ENCODE assay signal across 2 cellular contexts in genomic region chr7:66740302-66740979, GRCh38.
TF ChIP-seq lines count a peak whose summit lies in the region.

RABGEF1 (plus strand) TSS chr7:66740733; CDS start chr7:66771900, 31,167 bp downstream.

TF ChIP-seq in IMR-90, 13 proteins besides CTCF, POLR2A, EP300 and RAD21:
- TF ChIP-seq BHLHE40 (IDR thresholded peaks at IDR 0.05; ENCODE audit: low read depth, low read length) = 0 out of 2 replicates have a peak, but pooled peaks have one; percentile 32
- TF ChIP-seq MAZ (IDR thresholded peaks at IDR 0.05; ENCODE audit: borderline replicate concordance, low read depth, low read length) = peak; percentile 87; the same call in 1 of the 2 replicates
- no peak for TF ChIP-seq RFX5 (IDR thresholded peaks at IDR 0.05; ENCODE audit: low read depth, low read length)
- no peak for TF ChIP-seq RCOR1 (IDR thresholded peaks at IDR 0.05; ENCODE audit: insufficient replicate concordance, low read length)
- TF ChIP-seq CHD1 (IDR thresholded peaks at IDR 0.05; ENCODE audit: low read depth, low read length) = no peak; the same call in 1 of the 2 replicates
- 0 out of 2 replicates have a peak, but pooled peaks have one; percentile 2 for TF ChIP-seq USF2 (IDR thresholded peaks at IDR 0.05; ENCODE audit: low read depth, low read length)
TF ChIP-seq in IMR-90: peak in this region for 3.

TF ChIP-seq in endothelial cell of umbilical vein, 7 proteins besides CTCF, POLR2A, EP300 and RAD21:
- no peak for TF ChIP-seq JUN (IDR thresholded peaks at IDR 0.05; ENCODE audit: borderline replicate concordance, insufficient read depth, insufficient read length, low read depth)
- TF ChIP-seq MYC (IDR thresholded peaks at IDR 0.05; ENCODE audit: low read depth, low read length) = no peak
- no peak for TF ChIP-seq MAX (IDR thresholded peaks at IDR 0.05; ENCODE audit: insufficient read depth, insufficient read length)
- no peak for TF ChIP-seq GATA2 (IDR thresholded peaks at IDR 0.05; ENCODE audit: insufficient read depth, insufficient read length, low read depth, low read length)
- no peak for TF ChIP-seq EZH2 (IDR thresholded peaks at IDR 0.05; ENCODE audit: borderline replicate concordance, low read depth, low read length, severe bottlenecking)
- peak; percentile 86 for TF ChIP-seq POLR2AphosphoS5 (IDR thresholded peaks at IDR 0.05; ENCODE audit: insufficient read depth, low read depth, low read length)
- no peak for TF ChIP-seq FOS (IDR thresholded peaks at IDR 0.05; ENCODE audit: borderline replicate concordance, insufficient read depth, low read length)
